17 cellular contexts compared by ENCODE assay signal in genomic region chr2:207819839-207820784, GRCh38. TPM values are rescaled to one million over a fixed set of nuclear protein-coding genes. Genes with fewer than 3 reads are reported as not detected.
A peak's percentile ranks its signal among the peaks of the same experiment; 100 is the strongest.
DNase-seq lines count a peak whose midpoint lies in the region; ATAC-seq, FAIRE-seq and TF ChIP-seq lines count a peak whose summit lies in the region.
"Had no signal": no experiment of that assay in that cellular context is flagged by ENCODE, and none has a peak within 500 bp of the region (broad histone marks: within the 10 kb centered on the region; RNA-seq: fewer than 3 reads in every experiment).

No MANE protein-coding gene starts in this region.

- POLR2A ChIA-PET in A549 (lab: Yijun Ruan, JAX): interaction anchor here (0.9 to 1.7 kb wide), 3 partner anchors 28 to 50 kb away, joined by 3 to 4 read pairs (median 3); partner anchors contain the start of gene FZD5

- peak in 1 of 2 experiments; percentile 40; a peak in 2 of 5 replicates for TF ChIP-seq RAD21 in A549 (conservative IDR thresholded peaks at IDR 0.05 in 1 of 2, IDR thresholded peaks at IDR 0.05 in 1 of 2)

- H3K27me3 ChIP-seq in mucosa of stomach (ENCODE audit: control insufficient read depth, insufficient read depth, low read length): no peaks in the 10 kb centered on the region

- H3K4me2 ChIP-seq in A549: peak overlapping the region; percentile 91
- H3K4me2 ChIP-seq: smooth muscle cell had no signal

- TF ChIP-seq EP300 in A549 (IDR thresholded peaks at IDR 0.05): no peak; a peak in 1 of 5 replicates

- H3K9me3 ChIP-seq in A549: no peaks in the 10 kb centered on the region
- no peaks in the 10 kb centered on the region for H3K9me3 ChIP-seq in mucosa of stomach (ENCODE audit: control insufficient read depth, low read length)

- H3K4me1 ChIP-seq in A549: peaks cover 48% of the 10 kb centered on the region
- peaks cover 29% of the 10 kb centered on the region for H3K4me1 ChIP-seq in mucosa of stomach (ENCODE audit: control insufficient read depth, insufficient read depth, low read length)

- H3K9ac ChIP-seq in mucosa of stomach (ENCODE audit: low read length): peak overlapping the region; percentile 43

- DNase-seq in A549 (ENCODE audit: low read depth in 1 of 2, low spot score in 1 of 2): peak; percentile 72 to 94
- DNase-seq in LoVo (ENCODE audit: low spot score): peak; percentile 92
- peak; percentile 97 for DNase-seq in epithelial cell of proximal tubule (ENCODE audit: low read depth)
- no peak for DNase-seq in germinal center (ENCODE audit: low spot score)
- DNase-seq: activated CD4-positive, alpha-beta T cell treated with anti-CD3 and anti-CD28 coated beads for 1 hour; activated naive CD8-positive, alpha-beta T cell treated with anti-CD3 and anti-CD28 coated beads, Interleukin-2, amount 10 ng/mL, durations not matched to agents 7 days and 5 days; glutamatergic neuron; GOT3; NCI-H146; NCI-H510A treated with DMSO at 0.1 percent for 48 hours; stimulated activated naive CD8-positive, alpha-beta T cell treated with anti-CD3 and anti-CD28 coated beads, Interleukin-15, Interleukin-2, amounts not matched to agents 100 U/mL and 50 U/mL, for 24 hours had no signal

- ATAC-seq in A549 (peak; percentile 96 to 97), HG02588 (IDR thresholded peaks at IDR 0.05; ENCODE audit: unreplicated experiment) (no peak), HG02642 (IDR thresholded peaks at IDR 0.05; ENCODE audit: poor library complexity, unreplicated experiment) (no peak), HG03442 (IDR thresholded peaks at IDR 0.05; ENCODE audit: unreplicated experiment) (no peak)
- ATAC-seq: Panc1; stimulated activated naive CD8-positive, alpha-beta T cell treated with anti-CD3 and anti-CD28 coated beads, Interleukin-15, Interleukin-2, amounts not matched to agents 100 U/mL and 50 U/mL, for 24 hours had no signal

- CTCF ChIA-PET in A549 (lab: Yijun Ruan, JAX): interaction anchor here (1.1 to 2.2 kb wide), 7 partner anchors 12 to 221 kb away, joined by 3 to 9 read pairs (median 4); partner anchors contain the start of gene FZD5

- no peak for TF ChIP-seq POLR2A in A549 (IDR thresholded peaks at IDR 0.05; ENCODE audit: low read length)

- WGBS in A549 (ENCODE audit: missing lambda C conversion rate): 1% methylated on average over 11 of the region's 11 CpGs

- peak overlapping the region; percentile 92 to 95 for H3K27ac ChIP-seq in A549

- FAIRE-seq in A549 (lab: Jason Lieb, UNC): peak; percentile 85

- no peaks in the 10 kb centered on the region for H3K36me3 ChIP-seq in mucosa of stomach (ENCODE audit: control insufficient read depth, insufficient read depth, low read length)

- no peak for TF ChIP-seq CTCF in A549 (IDR thresholded peaks at IDR 0.05)
- no peak for TF ChIP-seq CTCF in epithelial cell of proximal tubule (conservative IDR thresholded peaks at IDR 0.05; ENCODE audit: low read depth, low read length)

- H3K4me3 ChIP-seq in A549: peak overlapping the region; percentile 19; the same call in 1 of the 3 replicates
- H3K4me3 ChIP-seq in epithelial cell of proximal tubule (ENCODE audit: low read depth, low read length): peak overlapping the region; percentile 23
- H3K4me3 ChIP-seq in mucosa of stomach (ENCODE audit: low read length): no peak overlapping the region
- H3K4me3 ChIP-seq: smooth muscle cell had no signal

TF ChIP-seq in A549, 52 proteins besides CTCF, POLR2A, EP300 and RAD21 (continues in another document):
- no peak for TF ChIP-seq FOSB (CRISPR knock-in tag; IDR thresholded peaks at IDR 0.05)
- no peak for TF ChIP-seq REST (IDR thresholded peaks at IDR 0.05)
- no peak for TF ChIP-seq TFCP2L1 (CRISPR knock-in tag; IDR thresholded peaks at IDR 0.05)
- no peak for TF ChIP-seq ZNF302 (CRISPR knock-in tag; IDR thresholded peaks at IDR 0.05)
- no peak for TF ChIP-seq CBX8 (IDR thresholded peaks at IDR 0.05)
- no peak for TF ChIP-seq RCOR1 (IDR thresholded peaks at IDR 0.05; ENCODE audit: low read depth, low read length)
- TF ChIP-seq USF2 (IDR thresholded peaks at IDR 0.05): no peak
- TF ChIP-seq RNF2 (IDR thresholded peaks at IDR 0.05; ENCODE audit: borderline replicate concordance, low read depth): no peak
- 0 out of 4 replicates have a peak, but pooled peaks of 1 of the 2 experiments have one; percentile 4 for TF ChIP-seq CEBPB (IDR thresholded peaks at IDR 0.05)
- no peak for TF ChIP-seq MYC (IDR thresholded peaks at IDR 0.05; ENCODE audit: borderline replicate concordance, low read length)
- peak; percentile 62; the same call in 1 of the 2 replicates for TF ChIP-seq JUNB (IDR thresholded peaks at IDR 0.05)
- TF ChIP-seq NR3C1 (IDR thresholded peaks at IDR 0.05): no peak
- no peak for TF ChIP-seq RFX5 (IDR thresholded peaks at IDR 0.05)
- peak in 1 of 2 experiments; percentile 53; a peak in 1 of 5 replicates for TF ChIP-seq JUN (IDR thresholded peaks at IDR 0.05)
- no peak for TF ChIP-seq HDAC2 (IDR thresholded peaks at IDR 0.05)
- no peak for TF ChIP-seq KDM5A (IDR thresholded peaks at IDR 0.05)
- no peak for TF ChIP-seq ZC3H11A (IDR thresholded peaks at IDR 0.05)
- no peak for TF ChIP-seq CHD4 (IDR thresholded peaks at IDR 0.05; ENCODE audit: borderline replicate concordance)
- TF ChIP-seq MAFK (IDR thresholded peaks at IDR 0.05; ENCODE audit: partially characterized antibody): no peak
- no peak for TF ChIP-seq HOXA7 (CRISPR knock-in tag; IDR thresholded peaks at IDR 0.05)
- TF ChIP-seq PHF8 (IDR thresholded peaks at IDR 0.05; ENCODE audit: borderline replicate concordance, low read depth): no peak
- 0 out of 2 replicates have a peak, but pooled peaks have one; percentile 6 for TF ChIP-seq E2F6 (IDR thresholded peaks at IDR 0.05; ENCODE audit: borderline replicate concordance, low read depth)
- TF ChIP-seq CHD2 (IDR thresholded peaks at IDR 0.05; ENCODE audit: low read length, partially characterized antibody): no peak
- TF ChIP-seq SMC3 (IDR thresholded peaks at IDR 0.05): peak; percentile 31; the same call in 1 of the 3 replicates
- TF ChIP-seq MAX (IDR thresholded peaks at IDR 0.05): peak; percentile 48; the same call in 1 of the 2 replicates
- no peak for TF ChIP-seq MAZ (IDR thresholded peaks at IDR 0.05; ENCODE audit: borderline replicate concordance, low read depth, low read length)

RNA-seq across cellular contexts. Expression of gene FZD5, which starts 50.4 kb away (rescaled TPM):
- polyA plus RNA-seq in A549 (2011; rRNA removed): 6.7 and 7.5 TPM in 2 replicates
- polyA plus RNA-seq in A549 (2012; cell fraction: cytosol; rRNA removed): 2.5 and 4.2 TPM in 2 replicates
- 3.3 and 4.4 TPM in 2 replicates for polyA plus RNA-seq in A549 (2012; cell fraction: nucleus; rRNA removed)
- 3.9 to 4.9 TPM (median 4.9 TPM) in 3 replicates for polyA plus RNA-seq in A549 (2017; fragmentation: RNase III; extraction: RNeasy Plus Mini Kit Qiagen cat#74134 plus additional on column Dnase treatment)
- 8.3 and 8.9 TPM in 2 replicates for polyA minus RNA-seq in A549 (2011; rRNA and poly(A)+ RNA removed)
- 6.9 and 7.2 TPM in 2 replicates for total RNA-seq in epithelial cell of proximal tubule

Comparison
In these comparisons a context has a peak if more than half of its experiments do, and no peak if none do; other contexts are left out.
1. ATAC-seq: peak in A549 (2 of 2); none in HG02588 (single experiment), HG02642 (single experiment) and HG03442 (single experiment).